Comparison of ENCODE assay signal across 8 cellular contexts in genomic region chr9:15606667-15607472, GRCh38. TPM values are rescaled to one million over a fixed set of nuclear protein-coding genes. Genes with fewer than 3 reads are reported as not detected.
DNase-seq lines count a peak whose midpoint lies in the region; ATAC-seq and TF ChIP-seq lines count a peak whose summit lies in the region.

No MANE protein-coding gene starts in this region.

- intact Hi-C loops in body of pancreas (cut with DNase I): loop anchor here (10.0 kb wide), 1 partner anchor 402 kb away; no protein-coding TSS in a partner anchor

- H3K4me3 Mint-ChIP-seq in H9: no peak overlapping the region

- no peaks in the 10 kb centered on the region for H3K27me3 Mint-ChIP-seq in H9 (ENCODE audit: low read depth)

- H3K79me2 ChIP-seq in H9 (ENCODE audit: insufficient read depth, low read length): no peaks in the 10 kb centered on the region

- no peaks in the 10 kb centered on the region for H3K9me3 ChIP-seq in H9 (ENCODE audit: control insufficient read depth, low read depth, low read length)
- no peaks in the 10 kb centered on the region for H3K9me3 ChIP-seq in body of pancreas

- H3K14ac ChIP-seq in H9 (ENCODE audit: insufficient read depth, low read length): no peak overlapping the region

- no peaks in the 10 kb centered on the region for H3K79me1 ChIP-seq in H9 (ENCODE audit: insufficient read depth, low read depth, low read length, poor library complexity, severe bottlenecking)

- H3K23ac ChIP-seq in H9 (ENCODE audit: insufficient read length, low read depth, low read length): no peak overlapping the region

- H3K27ac ChIP-seq in H9 (ENCODE audit: insufficient read length, low read depth, low read length): no peak overlapping the region
- H3K27ac ChIP-seq in body of pancreas: no peak overlapping the region

- no peak overlapping the region for H3K9ac ChIP-seq in H9 (ENCODE audit: extremely low read depth, insufficient read length, low read length)

- H3K4me1 Mint-ChIP-seq in H9: no peaks in the 10 kb centered on the region

- H2AFZ ChIP-seq in H9 (ENCODE audit: low read length): no peak overlapping the region

- no peak overlapping the region for H2BK12ac ChIP-seq in H9 (ENCODE audit: insufficient read length, low read depth, low read length)

- H2BK20ac ChIP-seq in H9 (ENCODE audit: low read depth, low read length, poor library complexity, severe bottlenecking): no peak overlapping the region

- H3K36me3 ChIP-seq in body of pancreas (replicated peaks in 1 of 2; ENCODE audit: insufficient read depth in 1 of 2, low read depth in 2 of 2): no peaks in the 10 kb centered on the region

- no peak overlapping the region for H3K4me3 ChIP-seq in body of pancreas

- TF ChIP-seq CTCF in H9 (conservative IDR thresholded peaks at IDR 0.05) (peak; percentile 81), body of pancreas (IDR thresholded peaks at IDR 0.05) (peak; percentile 54 to 85 (median 70))

- no peak overlapping the region for H4K5ac ChIP-seq in H9 (ENCODE audit: insufficient read length, low read depth, low read length)

- ATAC-seq in body of pancreas (peak; percentile 27), GM18517 (IDR thresholded peaks at IDR 0.05; ENCODE audit: unreplicated experiment) (no peak)

- no peak overlapping the region for H3K18ac ChIP-seq in H9 (ENCODE audit: insufficient read length, low read depth, low read length)

- no peak overlapping the region for H2AK5ac ChIP-seq in H9 (ENCODE audit: insufficient read length, low read length)

- WGBS in H9 (ENCODE audit: extremely low coverage, insufficient read length, low lambda C conversion rate): no CpG with 5 or more reads among the region's 1 CpG
- WGBS in body of pancreas, 2 donors: 0 to 5% methylated on average over 1 of the region's 1 CpG

- H2BK15ac ChIP-seq in H9 (ENCODE audit: low read depth, low read length): no peak overlapping the region

- no peaks in the 10 kb centered on the region for H4K20me1 ChIP-seq in H9 (ENCODE audit: control insufficient read depth, insufficient read depth, insufficient read length)

- H3K27me3 ChIP-seq in H9 (ENCODE audit: insufficient read depth, low read length) (no peaks in the 10 kb centered on the region), body of pancreas (no peaks in the 10 kb centered on the region)

- no peak overlapping the region for H3K56ac ChIP-seq in H9 (ENCODE audit: insufficient read length, low read depth, low read length)

- H3K4me2 ChIP-seq in H9 (ENCODE audit: insufficient read depth, insufficient read length, low read length): no peak overlapping the region

- H4K8ac ChIP-seq in H9 (replicated peaks; ENCODE audit: insufficient read length, low read depth, low read length): no peak overlapping the region

- no peak for TF ChIP-seq POLR2A in body of pancreas (IDR thresholded peaks at IDR 0.05)

- peak; percentile 26 for DNase-seq in DMS153 treated with DMSO at 0.1 percent for 48 hours (lab: John Stamatoyannopoulos, UW; ENCODE audit: unreplicated experiment)
- DNase-seq in H9: no peak
- DNase-seq in NCI-H2227 treated with DMSO at 0.1 percent for 48 hours (lab: John Stamatoyannopoulos, UW): peak; percentile 79
- peak in 1 of 4 donors; percentile 7 for DNase-seq in body of pancreas
- peak; percentile 66 for DNase-seq in left kidney (ENCODE audit: low read depth, low spot score)
- no peak for DNase-seq in cortex of kidney (lab: John Stamatoyannopoulos, UW)
- DNase-seq in ureter (ENCODE audit: low spot score): no peak

- no peak overlapping the region for H3K4ac ChIP-seq in H9 (ENCODE audit: low read depth, low read length)

- H3K27ac Mint-ChIP-seq in H9: no peak overlapping the region

- H3K36me3 Mint-ChIP-seq in H9 (ENCODE audit: insufficient read depth in 1 of 3, low read depth in 3 of 3): no peaks in the 10 kb centered on the region

- H3K9me3 Mint-ChIP-seq in H9: peaks cover 0 to 3% of the 10 kb centered on the region in 2 experiments; a peak in 2 of 5 replicates

- no peak overlapping the region for H4K91ac ChIP-seq in H9 (ENCODE audit: insufficient read length, low read depth, low read length)

- H2BK120ac ChIP-seq in H9 (ENCODE audit: low read depth, low read length, poor library complexity, severe bottlenecking): no peak overlapping the region

- no peak overlapping the region for H3T11ph ChIP-seq in H9 (ENCODE audit: low read length)

- H3K23me2 ChIP-seq in H9 (ENCODE audit: insufficient read length, low read depth, low read length, poor library complexity, severe bottlenecking): no peaks in the 10 kb centered on the region

- H3K4me1 ChIP-seq in H9 (ENCODE audit: insufficient read depth, low read length) (no peaks in the 10 kb centered on the region), body of pancreas (no peaks in the 10 kb centered on the region)

- H2BK5ac ChIP-seq in H9 (ENCODE audit: insufficient read length, low read length): no peak overlapping the region

RNA-seq across cellular contexts. Expression of gene CCDC171, which starts 54.0 kb away (rescaled TPM):
- total RNA-seq in H9 (2021): 2.4 TPM in 2 replicates
- total RNA-seq in body of pancreas: 1 to 10 TPM; 2.3 to 4.7 TPM
- total RNA-seq in ureter: 4.5 TPM

Comparison
In these comparisons a context has a peak if more than half of its experiments do, and no peak if none do; other contexts are left out.
1. DNase-seq: peak in DMS153 treated with DMSO at 0.1 percent for 48 hours (single experiment), NCI-H2227 treated with DMSO at 0.1 percent for 48 hours (single experiment) and left kidney (single experiment); none in H9 (single experiment), cortex of kidney (single experiment) and ureter (single experiment).